In genomic region chr15:45199136-45199810, GRCh38 we compare ENCODE assay signal across 9 cellular contexts. TPM values are rescaled to one million over a fixed set of nuclear protein-coding genes. Genes with fewer than 3 reads are reported as not detected.
DNase-seq lines count a peak whose midpoint lies in the region; ATAC-seq, FAIRE-seq and TF ChIP-seq lines count a peak whose summit lies in the region.
"Had no signal": no experiment of that assay in that cellular context is flagged by ENCODE, and none has a peak within 500 bp of the region (broad histone marks: within the 10 kb centered on the region; RNA-seq: fewer than 3 reads in every experiment).

No MANE protein-coding gene starts in this region.

- H3K79me2 ChIP-seq in astrocyte (ENCODE audit: insufficient read depth, low read length) = no peaks in the 10 kb centered on the region

- H3K4me1 ChIP-seq in astrocyte (ENCODE audit: insufficient read depth, low read length) = peaks cover 8% of the 10 kb centered on the region

- TF ChIP-seq CTCF in astrocyte (IDR thresholded peaks at IDR 0.05; ENCODE audit: insufficient read depth, low read depth, low read length) = no peak

- ATAC-seq in Right ventricle myocardium inferior (no peak), HG02973 (IDR thresholded peaks at IDR 0.05; ENCODE audit: unreplicated experiment) (peak; percentile 10)

- no peaks in the 10 kb centered on the region for H3K9me3 Mint-ChIP-seq in astrocyte (ENCODE audit: unreplicated experiment)

- peak overlapping the region; percentile 86 for H2AFZ ChIP-seq in astrocyte (ENCODE audit: low read depth, low read length)

- H4K20me1 ChIP-seq in astrocyte (ENCODE audit: insufficient read depth, low read length) = no peaks in the 10 kb centered on the region

- no peaks in the 10 kb centered on the region for H3K9me3 ChIP-seq in astrocyte (ENCODE audit: insufficient read depth, low read depth, low read length)

- H3K9ac ChIP-seq in astrocyte (ENCODE audit: low read length) = peak overlapping the region; percentile 91

- H3K36me3 ChIP-seq in astrocyte (ENCODE audit: insufficient read depth, low read length) = no peaks in the 10 kb centered on the region

- FAIRE-seq in astrocyte (lab: Jason Lieb, UNC) = no peak

- H3K36me3 Mint-ChIP-seq in astrocyte (ENCODE audit: low read depth, unreplicated experiment) = no peaks in the 10 kb centered on the region

- peak overlapping the region; percentile 85 for H3K4me3 ChIP-seq in astrocyte (ENCODE audit: insufficient read depth, low read depth, low read length)

- H3K27me3 Mint-ChIP-seq in astrocyte (ENCODE audit: low read depth, unreplicated experiment) = peaks cover 2% of the 10 kb centered on the region

- H3K4me2 ChIP-seq in astrocyte (ENCODE audit: low read length) = peak overlapping the region; percentile 98

- DNase-seq in Right ventricle myocardium inferior (ENCODE audit: missing footprints) (peak; percentile 74), cardiac septum (ENCODE audit: low spot score) (no peak), NCI-H69 (lab: John Stamatoyannopoulos, UW) (peak; percentile 79), astrocyte (ENCODE audit: low read depth) (peak; percentile 8), islet precursor cell (peak; percentile 57), GM19240 (ENCODE audit: insufficient read length, low spot score) (no peak)
- DNase-seq in stimulated activated CD4-positive, alpha-beta T cell treated with anti-CD3 and anti-CD28 coated beads, Interleukin-2, amount 100 ng/mL, for 48 hours = peak; percentile 22 to 39

- no peak overlapping the region for H3K4me3 Mint-ChIP-seq in astrocyte (ENCODE audit: unreplicated experiment)

- no peaks in the 10 kb centered on the region for H3K27me3 ChIP-seq in astrocyte (ENCODE audit: insufficient read depth, low read length)

- H3K27ac ChIP-seq in astrocyte (ENCODE audit: low read depth, low read length) = peak overlapping the region; percentile 75

- no peak overlapping the region for H3K27ac Mint-ChIP-seq in astrocyte (ENCODE audit: unreplicated experiment)

- intact Hi-C loops in Right ventricle myocardium inferior (cut with DNase I) = loop anchor here (10.0 kb wide), 1 partner anchor 326 kb away; the partner anchor contains the start of gene SLC30A4
- intact Hi-C loops in cardiac septum (cut with DNase I) = no loop called here

- H3K4me1 Mint-ChIP-seq in astrocyte (ENCODE audit: low read depth, unreplicated experiment) = peaks cover 5% of the 10 kb centered on the region

RNA-seq across cellular contexts. Expression of gene SHF, which starts 11.5 kb away (rescaled TPM):
- total RNA-seq in Right ventricle myocardium inferior (3.9 TPM), cardiac septum (4.2 TPM), astrocyte (4.3 and 4.6 TPM in 2 replicates)

RNA-seq across cellular contexts. Expression of gene SLC28A2, which starts 52.8 kb away (rescaled TPM):
- not detected for total RNA-seq in Right ventricle myocardium inferior
- total RNA-seq in cardiac septum = not detected
- not detected in 2 replicates for total RNA-seq in astrocyte
- total RNA-seq: renal cortical epithelial cell had no signal

Comparison
In these comparisons a context has a peak if more than half of its experiments do, and no peak if none do; other contexts are left out.
1. DNase-seq: peak in Right ventricle myocardium inferior (single experiment), NCI-H69 (single experiment), astrocyte (single experiment), islet precursor cell (single experiment) and stimulated activated CD4-positive, alpha-beta T cell treated with anti-CD3 and anti-CD28 coated beads, Interleukin-2, amount 100 ng/mL, for 48 hours (2 of 2); none in cardiac septum (single experiment) and GM19240 (single experiment).